Comparison of ENCODE assay signal across 11 cellular contexts in genomic region chr20:25204550-25205276, GRCh38. TPM values are rescaled to one million over a fixed set of nuclear protein-coding genes. Genes with fewer than 3 reads are reported as not detected.
A peak's percentile ranks its signal among the peaks of the same experiment; 100 is the strongest.
DNase-seq lines count a peak whose midpoint lies in the region; ATAC-seq and TF ChIP-seq lines count a peak whose summit lies in the region.
"Had no signal": no experiment of that assay in that cellular context is flagged by ENCODE, and none has a peak within 500 bp of the region (broad histone marks: within the 10 kb centered on the region; RNA-seq: fewer than 3 reads in every experiment).

No MANE protein-coding gene starts in this region.

- peak overlapping the region; percentile 18; the same call in 1 of the 2 replicates for H3K27ac ChIP-seq in Panc1 (ENCODE audit: low read length)

- no peaks in the 10 kb centered on the region for H3K9me3 Mint-ChIP-seq in stimulated activated effector memory CD8-positive, alpha-beta T cell treated with anti-CD3 and anti-CD28 coated beads, Interleukin-12 subunit alpha, Interleukin-12 subunit beta, amount 100 ng/mL, for 72 hours
- H3K9me3 Mint-ChIP-seq: activated naive CD4-positive, alpha-beta T cell treated with anti-CD3 and anti-CD28 coated beads, Interleukin-2, amount 50 U/mL, for 72 hours had no signal

- H3K27me3 ChIP-seq in Panc1 (ENCODE audit: control insufficient read depth, insufficient read depth, low read length) = no peaks in the 10 kb centered on the region
- H3K27me3 ChIP-seq: Peyer's patch had no signal

- DNase-seq in HuH-7.5 (ENCODE audit: low spot score) (peak; percentile 5), Panc1 (ENCODE audit: low read depth, low spot score) (no peak), left ventricle myocardium superior (no peak), NCI-H1694 treated with DMSO at 0.1 percent for 48 hours (lab: John Stamatoyannopoulos, UW) (no peak), GOT3 (lab: John Stamatoyannopoulos, UW) (no peak)
- DNase-seq in stimulated activated effector memory CD8-positive, alpha-beta T cell treated with anti-CD3 and anti-CD28 coated beads, Interleukin-12 subunit alpha, Interleukin-12 subunit beta, amount 100 ng/mL, for 72 hours (ENCODE audit: low spot score in 2 of 2) = no peak
- DNase-seq: NCI-H2171 treated with DMSO at 0.1 percent for 48 hours; Peyer's patch; stimulated activated CD4-positive, alpha-beta T cell treated with anti-CD3 and anti-CD28 coated beads, Interleukin-4, amount 100 ng/mL, for 4 hours had no signal

- no peak overlapping the region for H3K4me3 Mint-ChIP-seq in stimulated activated effector memory CD8-positive, alpha-beta T cell treated with anti-CD3 and anti-CD28 coated beads, Interleukin-12 subunit alpha, Interleukin-12 subunit beta, amount 100 ng/mL, for 72 hours

- POLR2A ChIA-PET in Panc1 (lab: Charles Lee) = no interaction called here

- H3K4me1 Mint-ChIP-seq in stimulated activated effector memory CD8-positive, alpha-beta T cell treated with anti-CD3 and anti-CD28 coated beads, Interleukin-12 subunit alpha, Interleukin-12 subunit beta, amount 100 ng/mL, for 72 hours = peaks cover 45% of the 10 kb centered on the region

- no peaks in the 10 kb centered on the region for H3K9me3 ChIP-seq in Panc1 (ENCODE audit: control insufficient read depth, insufficient read depth, low read depth, low read length)
- H3K9me3 ChIP-seq: Peyer's patch had no signal

- CTCF ChIA-PET in Panc1 (lab: Charles Lee) = no interaction called here

- peak overlapping the region; percentile 30 for H3K27ac Mint-ChIP-seq in stimulated activated effector memory CD8-positive, alpha-beta T cell treated with anti-CD3 and anti-CD28 coated beads, Interleukin-12 subunit alpha, Interleukin-12 subunit beta, amount 100 ng/mL, for 72 hours

- no peak for TF ChIP-seq CTCF in Panc1 (IDR thresholded peaks at IDR 0.05)

- intact Hi-C loops in Panc1 (cut with micrococcal nuclease; ENCODE audit: unreplicated experiment) (no loop called here), left ventricle myocardium superior (cut with micrococcal nuclease) (no loop called here)

- no peak overlapping the region for H3K4me3 ChIP-seq in Panc1 (ENCODE audit: low read depth in 2 of 2, low read length in 2 of 2)
- H3K4me3 ChIP-seq: Peyer's patch had no signal

- ATAC-seq in Panc1 (peak; percentile 39), left ventricle myocardium superior (peak; percentile 24), GM21526 (IDR thresholded peaks at IDR 0.05; ENCODE audit: low FRiP score, unreplicated experiment) (no peak)
- no peak for ATAC-seq in stimulated activated effector memory CD8-positive, alpha-beta T cell treated with anti-CD3 and anti-CD28 coated beads, Interleukin-12 subunit alpha, Interleukin-12 subunit beta, amount 100 ng/mL, for 72 hours
- ATAC-seq: activated naive CD4-positive, alpha-beta T cell treated with anti-CD3 and anti-CD28 coated beads, Interleukin-2, amount 50 U/mL, for 72 hours had no signal

- peaks cover 3% of the 10 kb centered on the region for H3K36me3 Mint-ChIP-seq in stimulated activated effector memory CD8-positive, alpha-beta T cell treated with anti-CD3 and anti-CD28 coated beads, Interleukin-12 subunit alpha, Interleukin-12 subunit beta, amount 100 ng/mL, for 72 hours
- H3K36me3 Mint-ChIP-seq: activated naive CD4-positive, alpha-beta T cell treated with anti-CD3 and anti-CD28 coated beads, Interleukin-2, amount 50 U/mL, for 72 hours had no signal

- peaks cover 16% of the 10 kb centered on the region for H3K4me1 ChIP-seq in Panc1 (ENCODE audit: control insufficient read depth, insufficient read depth, low read length)

- in situ Hi-C loops in Panc1 (cut with HindIII; ENCODE audit: low pct_unique_long_range_greater_than_20kb, low sequenced_read_pairs) = no loop called here

- 0 out of 2 replicates have a peak, but pooled peaks cover 1% of the 10 kb centered on the region for H3K36me3 ChIP-seq in Panc1 (ENCODE audit: control insufficient read depth, insufficient read depth, low read length)

- BruUV-seq in Panc1 (replicated peaks; lab: Mats Ljungman, UMichigan) = no TSS peak

RNA-seq across cellular contexts. Expression of gene ENTPD6, which starts 9.2 kb away (rescaled TPM):
- total RNA-seq in Panc1 (2021; ENCODE audit: unreplicated experiment) (108 TPM), left ventricle myocardium superior (130 TPM)
- 99.8 TPM for polyA plus RNA-seq in Panc1 (2012; ENCODE audit: insufficient read length)

RNA-seq across cellular contexts. Expression of gene PYGB, which starts 43.2 kb away (rescaled TPM):
- 220 TPM for total RNA-seq in Panc1 (2021; ENCODE audit: unreplicated experiment)
- polyA plus RNA-seq in Panc1 (2012; ENCODE audit: insufficient read length) = 308 TPM
- total RNA-seq in left ventricle myocardium superior = 205 TPM

Comparison
In these comparisons a context has a peak if more than half of its experiments do, and no peak if none do; other contexts are left out.
1. ATAC-seq: peak in Panc1 (single experiment) and left ventricle myocardium superior (single experiment); none in stimulated activated effector memory CD8-positive, alpha-beta T cell treated with anti-CD3 and anti-CD28 coated beads, Interleukin-12 subunit alpha, Interleukin-12 subunit beta, amount 100 ng/mL, for 72 hours (single experiment) and GM21526 (single experiment).